ENCODE assay signal across 8 cellular contexts in the genomic region with DNA sequence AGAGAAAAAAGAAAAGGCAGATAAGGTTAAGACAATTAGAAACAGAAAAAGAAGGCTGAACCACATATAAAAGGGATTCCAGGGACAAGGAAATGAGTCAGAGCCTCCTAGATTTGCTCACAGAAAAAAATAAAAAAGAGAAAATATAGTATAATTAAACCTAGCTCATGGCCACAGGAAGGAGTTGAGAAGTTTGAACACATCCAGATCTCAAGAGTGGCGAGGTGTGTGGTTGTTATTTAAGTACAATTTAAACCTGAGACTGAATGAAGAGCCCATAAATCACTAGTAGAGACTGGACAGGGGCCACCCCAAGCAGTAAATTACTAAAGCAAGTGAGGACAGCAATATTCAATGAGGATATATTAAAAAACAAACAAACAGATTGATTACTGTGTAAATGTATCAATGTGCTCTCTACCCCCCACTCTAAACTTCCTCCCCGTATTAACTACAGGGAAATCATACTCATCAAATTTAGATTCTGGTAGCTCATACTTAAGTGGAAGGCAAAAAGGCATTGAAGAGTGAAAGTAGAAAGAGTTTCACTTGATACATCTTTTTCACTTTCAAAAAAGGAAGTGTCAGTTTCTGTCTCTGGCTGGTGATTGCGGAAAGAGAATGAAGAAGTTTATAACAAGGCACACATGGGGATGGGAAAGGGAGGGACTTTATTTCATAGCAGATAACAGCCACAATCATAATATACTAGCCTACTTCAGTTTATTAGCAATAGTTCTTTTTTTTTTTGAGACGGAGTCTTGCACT. TPM values are rescaled to one million over a fixed set of nuclear protein-coding genes. Genes with fewer than 3 reads are reported as not detected.
DNase-seq lines count a peak whose midpoint lies in the region; ATAC-seq, FAIRE-seq and TF ChIP-seq lines count a peak whose summit lies in the region.

No MANE protein-coding gene starts in this region.

- H4K91ac ChIP-seq in trophoblast cell (ENCODE audit: low read depth, low read length), result no peak overlapping the region

- H3K4me2 ChIP-seq in OCI-LY7 (ENCODE audit: low read length) (peak overlapping the region; percentile 66), trophoblast cell (ENCODE audit: low read length) (no peak overlapping the region)

- H3K27ac ChIP-seq in OCI-LY7 (ENCODE audit: low read depth, low read length, poor library complexity, severe bottlenecking), result peak overlapping the region; percentile 69
- H3K27ac ChIP-seq in trophoblast cell (ENCODE audit: low read depth, low read length), result no peak overlapping the region

- no peak overlapping the region for H3K18ac ChIP-seq in trophoblast cell (ENCODE audit: low read length)

- 41 to 49% methylated on average over 4 of the region's 4 CpGs for WGBS in lower leg skin, 2 donors
- no CpG with 5 or more reads among the region's 4 CpGs for WGBS in trophoblast cell (ENCODE audit: extremely low coverage, insufficient coverage, insufficient read length)

- H3K9me2 ChIP-seq in OCI-LY7 (ENCODE audit: insufficient read depth, low read length), result no peaks in the 10 kb centered on the region

- H4K12ac ChIP-seq in trophoblast cell (ENCODE audit: low read depth, low read length), result no peak overlapping the region

- FAIRE-seq in D721Med (lab: Jason Lieb, UNC), result no peak

- no peaks in the 10 kb centered on the region for H3K36me3 ChIP-seq in OCI-LY7 (ENCODE audit: insufficient read depth, low read length)
- H3K36me3 ChIP-seq in trophoblast cell (ENCODE audit: control insufficient read depth in 1 of 2, insufficient read depth in 2 of 2, low read length in 2 of 2), result no peaks in the 10 kb centered on the region

- no peak overlapping the region for H3K23ac ChIP-seq in trophoblast cell (ENCODE audit: low read length)

- H3K4me1 ChIP-seq in OCI-LY7 (ENCODE audit: insufficient read depth, low read length, poor library complexity, severe bottlenecking), result peaks cover 26% of the 10 kb centered on the region
- no peaks in the 10 kb centered on the region for H3K4me1 ChIP-seq in trophoblast cell (ENCODE audit: control insufficient read depth in 1 of 2, insufficient read depth in 2 of 2, low read length in 2 of 2)

- no TSS peak for BruUV-seq in OCI-LY7 (replicated peaks; lab: Mats Ljungman, UMichigan)

- TF ChIP-seq POLR2A in lower leg skin (IDR thresholded peaks at IDR 0.05), result no peak

- H2AFZ ChIP-seq in OCI-LY7 (ENCODE audit: low read length), result peak overlapping the region; percentile 89
- H2AFZ ChIP-seq in trophoblast cell (ENCODE audit: insufficient read depth, low read length, poor library complexity), result no peak overlapping the region

- H3K4me1 Mint-ChIP-seq in activated naive CD4-positive, alpha-beta T cell treated with anti-CD3 and anti-CD28 coated beads, Interleukin-2, amount 10 ng/mL, durations not matched to agents 7 days and 5 days, result peaks cover 12% of the 10 kb centered on the region

- DNase-seq in activated naive CD4-positive, alpha-beta T cell treated with anti-CD3 and anti-CD28 coated beads, Interleukin-2, amount 10 ng/mL, durations not matched to agents 7 days and 5 days, result no peak
- DNase-seq in activated naive CD4-positive, alpha-beta T cell (lab: John Stamatoyannopoulos, UW), result no peak
- peak; percentile 69 for DNase-seq in OCI-LY7 (ENCODE audit: low spot score)
- peak; percentile 17 for DNase-seq in glomerular visceral epithelial cell (ENCODE audit: extremely low spot score)
- no peak for DNase-seq in D721Med (ENCODE audit: insufficient read length, low spot score)
- no peak for DNase-seq in lower leg skin (ENCODE audit: low spot score in 2 of 2)
- DNase-seq in trophoblast cell, result no peak

- peak overlapping the region; percentile 26 for H3K4me3 ChIP-seq in OCI-LY7 (ENCODE audit: low read depth, low read length, poor library complexity, severe bottlenecking)
- H3K4me3 ChIP-seq in lower leg skin (ENCODE audit: low read depth, poor library complexity, severe bottlenecking), result no peak overlapping the region
- H3K4me3 ChIP-seq in trophoblast cell (ENCODE audit: low read depth, low read length), result no peak overlapping the region

- H3K27me3 Mint-ChIP-seq in activated naive CD4-positive, alpha-beta T cell treated with anti-CD3 and anti-CD28 coated beads, Interleukin-2, amount 10 ng/mL, durations not matched to agents 7 days and 5 days, result peaks cover 9% of the 10 kb centered on the region

- H3K4ac ChIP-seq in trophoblast cell (ENCODE audit: low read depth, low read length), result no peak overlapping the region

- no peak overlapping the region for H3K9ac ChIP-seq in trophoblast cell (ENCODE audit: low read length)

- no peak overlapping the region for H3K14ac ChIP-seq in trophoblast cell (ENCODE audit: low read length)

- peak; percentile 95 for ATAC-seq in HG02938 (IDR thresholded peaks at IDR 0.05; ENCODE audit: unreplicated experiment)

- peak overlapping the region; percentile 66 for H3K27ac Mint-ChIP-seq in activated naive CD4-positive, alpha-beta T cell treated with anti-CD3 and anti-CD28 coated beads, Interleukin-2, amount 10 ng/mL, durations not matched to agents 7 days and 5 days

- no peak overlapping the region for H3K4me3 Mint-ChIP-seq in activated naive CD4-positive, alpha-beta T cell treated with anti-CD3 and anti-CD28 coated beads, Interleukin-2, amount 10 ng/mL, durations not matched to agents 7 days and 5 days

- no peak overlapping the region for H2BK120ac ChIP-seq in trophoblast cell (ENCODE audit: insufficient read depth, low read length, poor library complexity)

- no peaks in the 10 kb centered on the region for H3K79me1 ChIP-seq in trophoblast cell (ENCODE audit: low read length)

- H4K20me1 ChIP-seq in OCI-LY7 (ENCODE audit: insufficient read depth, low read length), result no peaks in the 10 kb centered on the region

- no peak overlapping the region for H2AK5ac ChIP-seq in trophoblast cell (ENCODE audit: low read length)

- H2BK5ac ChIP-seq in trophoblast cell (ENCODE audit: low read depth, low read length, poor library complexity), result no peak overlapping the region

- no peaks in the 10 kb centered on the region for H3K27me3 ChIP-seq in trophoblast cell (ENCODE audit: insufficient read depth, low read length)

- no peaks in the 10 kb centered on the region for H3K9me3 Mint-ChIP-seq in activated naive CD4-positive, alpha-beta T cell treated with anti-CD3 and anti-CD28 coated beads, Interleukin-2, amount 10 ng/mL, durations not matched to agents 7 days and 5 days

- no peaks in the 10 kb centered on the region for H3K36me3 Mint-ChIP-seq in activated naive CD4-positive, alpha-beta T cell treated with anti-CD3 and anti-CD28 coated beads, Interleukin-2, amount 10 ng/mL, durations not matched to agents 7 days and 5 days

- no peak overlapping the region for H4K8ac ChIP-seq in trophoblast cell (ENCODE audit: low read depth, low read length)

- H2BK12ac ChIP-seq in trophoblast cell (ENCODE audit: low read length), result no peak overlapping the region

- intact Hi-C loops in OCI-LY7 (cut with micrococcal nuclease; ENCODE audit: unreplicated experiment) (no loop called here), lower leg skin (cut with DNase I; ENCODE audit: low total_unique reads) (no loop called here)

- CTCF ChIA-PET in activated naive CD4-positive, alpha-beta T cell treated with anti-CD3 and anti-CD28 coated beads, Interleukin-2, amount 10 ng/mL, durations not matched to agents 7 days and 5 days (lab: Charles Lee), result interaction anchor here (0.6 to 2.9 kb wide), 3 partner anchors 9 to 511 kb away, joined by 3 to 24 read pairs (median 3); no protein-coding TSS in a partner anchor
- CTCF ChIA-PET in OCI-LY7 (lab: Charles Lee; ENCODE audit: unreplicated experiment), result interaction anchor here (0.6 to 1.4 kb wide), 3 partner anchors 8 to 1197 kb away, joined by 3 read pairs; no protein-coding TSS in a partner anchor

- H3K9me3 ChIP-seq in OCI-LY7 (ENCODE audit: low read length) (no peaks in the 10 kb centered on the region), trophoblast cell (ENCODE audit: insufficient read depth, low read depth, low read length) (peaks cover 2% of the 10 kb centered on the region)

- TF ChIP-seq CTCF in OCI-LY7 (conservative IDR thresholded peaks at IDR 0.05; ENCODE audit: low read length) (no peak), D721Med (IDR thresholded peaks at IDR 0.05; ENCODE audit: insufficient read depth, missing control alignments) (no peak), lower leg skin (IDR thresholded peaks at IDR 0.05) (no peak)

- POLR2A ChIA-PET in OCI-LY7 (lab: Charles Lee), result interaction anchor here (0.6 to 1.6 kb wide), 7 partner anchors 9 to 756 kb away, joined by 3 to 5 read pairs (median 3); no protein-coding TSS in a partner anchor

- H3K79me2 ChIP-seq in OCI-LY7 (ENCODE audit: insufficient read depth, low read depth, low read length), result no peaks in the 10 kb centered on the region
- no peaks in the 10 kb centered on the region for H3K79me2 ChIP-seq in trophoblast cell (ENCODE audit: control insufficient read depth, insufficient read depth, low read length, poor library complexity)

RNA-seq across cellular contexts. Expression of a gene that starts 49.3 kb away (rescaled TPM):
- 23.9 and 25.8 TPM in 2 replicates for total RNA-seq in OCI-LY7 (2014; rRNA removed; shearing (Covaris generic))
- total RNA-seq in OCI-LY7 (2022) (47.0 and 50.0 TPM in 2 replicates), lower leg skin (10 to 100 TPM; 31.4 to 45.3 (median 41.3) TPM)
- 24.2 and 25.5 TPM in 2 replicates for polyA plus RNA-seq in trophoblast cell (2013)

Comparison
In these comparisons a context has a peak if more than half of its experiments do, and no peak if none do; other contexts are left out.
1. DNase-seq: peak in OCI-LY7 (single experiment) and glomerular visceral epithelial cell (single experiment); none in activated naive CD4-positive, alpha-beta T cell treated with anti-CD3 and anti-CD28 coated beads, Interleukin-2, amount 10 ng/mL, durations not matched to agents 7 days and 5 days (single experiment), activated naive CD4-positive, alpha-beta T cell (0 of 4), D721Med (single experiment), lower leg skin (0 of 2) and trophoblast cell (0 of 2).